ENCODE assay signal across 10 cellular contexts in the genomic region with DNA sequence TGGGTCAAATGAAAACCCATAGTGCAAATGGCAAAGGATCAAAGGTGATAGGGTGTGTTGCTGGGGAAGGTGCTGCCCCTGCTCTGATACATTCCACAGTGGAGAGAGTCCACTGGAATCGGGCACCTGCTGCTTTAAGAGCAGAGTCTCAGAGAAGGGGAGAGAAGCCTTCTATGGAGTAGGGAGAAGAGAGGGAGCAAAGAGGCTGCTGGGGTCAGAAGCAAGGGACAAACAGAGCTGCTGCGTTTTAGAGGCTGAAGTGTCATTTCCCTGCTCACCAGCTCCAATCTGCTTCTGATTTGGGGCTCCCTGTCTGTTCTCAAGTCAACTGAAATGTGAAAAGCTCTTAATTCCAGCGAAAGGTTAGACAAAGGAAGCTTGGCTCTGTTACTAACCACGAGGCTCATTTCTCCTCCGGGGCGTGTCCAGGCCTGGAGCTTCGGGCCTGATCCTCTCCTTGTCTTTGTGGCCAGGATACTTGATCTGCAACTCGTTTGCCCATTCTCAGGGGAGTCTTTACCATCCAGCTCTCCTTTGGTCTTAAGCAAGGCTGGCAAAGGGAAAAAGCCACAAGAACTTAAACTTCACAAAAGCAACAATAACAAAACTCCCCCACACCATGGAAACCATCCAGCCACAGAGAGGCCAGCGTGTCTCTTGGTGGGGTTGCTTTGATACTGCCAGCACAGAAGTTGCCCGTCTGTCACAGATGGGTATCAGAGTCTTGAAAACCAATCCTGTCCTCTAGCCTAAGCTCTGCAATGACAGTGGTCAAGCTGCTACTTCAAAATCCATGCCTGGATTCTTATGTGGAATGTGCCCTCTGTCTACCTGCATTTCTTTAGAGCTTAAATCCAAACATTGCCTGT.
DNase-seq lines count a peak whose midpoint lies in the region; ATAC-seq, FAIRE-seq and TF ChIP-seq lines count a peak whose summit lies in the region.
"Had no signal": no experiment of that assay in that cellular context is flagged by ENCODE, and none has a peak within 500 bp of the region (broad histone marks: within the 10 kb centered on the region; RNA-seq: fewer than 3 reads in every experiment).

No MANE protein-coding gene starts in this region.

- TF ChIP-seq EP300 in HepG2 (IDR thresholded peaks at IDR 0.05; ENCODE audit: low read depth in 2 of 2, low read length in 2 of 2) (no peak), HepG2 (CRISPR knock-in tag; IDR thresholded peaks at IDR 0.05; ENCODE audit: borderline replicate concordance) (no peak), tibial nerve (IDR thresholded peaks at IDR 0.05) (peak in 1 of 2 donors; percentile 17)

- no peak overlapping the region for H3K9ac ChIP-seq in HepG2 (ENCODE audit: insufficient read depth, low read depth, low read length)

- H3K4me3 ChIP-seq in bronchial epithelial cell (ENCODE audit: low read depth, low read length) (no peak overlapping the region), HepG2 (replicated peaks in 1 of 3; ENCODE audit: insufficient read depth in 1 of 3, low read depth in 2 of 3, low read length in 3 of 3) (no peak overlapping the region), tibial nerve (no peak overlapping the region)
- H3K4me3 ChIP-seq: SJCRH30 had no signal

- H3K4me1 ChIP-seq in HepG2 (ENCODE audit: insufficient read depth, low read length) (peaks cover 15% of the 10 kb centered on the region), tibial nerve (peaks cover 0 to 48% (median 2%) of the 10 kb centered on the region in 4 donors)
- H3K4me1 ChIP-seq: SJCRH30 had no signal

- no TSS peak for BruUV-seq in HepG2 (replicated peaks; lab: Mats Ljungman, UMichigan)

- peak; percentile 87 for ATAC-seq in HepG2
- ATAC-seq in GM18858 (IDR thresholded peaks at IDR 0.05; ENCODE audit: unreplicated experiment): no peak

- peak overlapping the region; percentile 15; the same call in 1 of the 2 replicates for H3K4me2 ChIP-seq in HepG2 (ENCODE audit: low read depth, low read length)

- H3K27me3 ChIP-seq in bronchial epithelial cell (ENCODE audit: control insufficient read depth, insufficient read depth, low read length) (no peaks in the 10 kb centered on the region), HepG2 (ENCODE audit: control insufficient read depth in 1 of 2, insufficient read depth in 2 of 2, low read length in 2 of 2) (no peaks in the 10 kb centered on the region), tibial nerve (no peaks in the 10 kb centered on the region)
- H3K27me3 ChIP-seq: SJCRH30 had no signal

- no peaks in the 10 kb centered on the region for H4K20me1 ChIP-seq in HepG2 (ENCODE audit: insufficient read depth, low read length)

- H3K9me3 ChIP-seq in HepG2 (ENCODE audit: low read length) (no peaks in the 10 kb centered on the region), tibial nerve (no peaks in the 10 kb centered on the region)
- H3K9me3 ChIP-seq: SJCRH30 had no signal

- in situ Hi-C loops in HepG2 (cut with HindIII; ENCODE audit: extremely low pct_ligation_motif_present, low pct_unique_long_range_greater_than_20kb): no loop called here

- no peak overlapping the region for H3K27ac ChIP-seq in HepG2 (ENCODE audit: extremely low read length, insufficient read depth, low read length)
- peak overlapping the region in 3 of 4 donors; percentile 60 to 72 (median 61) for H3K27ac ChIP-seq in tibial nerve
- H3K27ac ChIP-seq: SJCRH30 had no signal

- WGBS in HepG2 (ENCODE audit: low lambda C conversion rate): 77% methylated on average over 7 of the region's 10 CpGs
- WGBS in tibial nerve, 2 donors: 32 to 47% methylated on average over 10 of the region's 10 CpGs

- H3K36me3 ChIP-seq in bronchial epithelial cell (ENCODE audit: control insufficient read depth, insufficient read depth, low read length) (no peaks in the 10 kb centered on the region), HepG2 (replicated peaks in 1 of 2; ENCODE audit: control insufficient read depth in 1 of 2, insufficient read depth in 2 of 2, low read length in 2 of 2) (no peaks in the 10 kb centered on the region), tibial nerve (no peaks in the 10 kb centered on the region)
- H3K36me3 ChIP-seq: SJCRH30 had no signal

- no peak for TF ChIP-seq RAD21 in HepG2 (CRISPR knock-in tag; IDR thresholded peaks at IDR 0.05)

- DNase-seq in LHCN-M2 (ENCODE audit: low read depth) (peak; percentile 99), bronchial epithelial cell (ENCODE audit: low read depth) (peak; percentile 57), HepG2 (ENCODE audit: low spot score) (no peak), tibial nerve (ENCODE audit: low spot score in 2 of 2) (peak in 1 of 2 donors; percentile 25), NCI-H1694 treated with DMSO at 0.1 percent for 48 hours (lab: John Stamatoyannopoulos, UW) (no peak), mesenteric fat pad (ENCODE audit: low spot score) (no peak)
- DNase-seq: MV-4-11; stimulated activated CD4-positive, alpha-beta T cell treated with anti-CD3 and anti-CD28 coated beads, Interleukin-4, amount 100 ng/mL, for 4 hours had no signal

- POLR2A ChIA-PET in HepG2 (lab: Yijun Ruan, JAX): no interaction called here

- H2AFZ ChIP-seq in HepG2 (ENCODE audit: low read length): no peak overlapping the region

- TF ChIP-seq POLR2A in HepG2 (IDR thresholded peaks at IDR 0.05; ENCODE audit: insufficient read depth in 1 of 2, low read depth in 2 of 2, low read length in 2 of 2) (no peak), tibial nerve (IDR thresholded peaks at IDR 0.05) (no peak)

- no peak for TF ChIP-seq CTCF in bronchial epithelial cell (IDR thresholded peaks at IDR 0.05; ENCODE audit: insufficient read depth, low read length, severe bottlenecking)
- TF ChIP-seq CTCF in HepG2 (CRISPR knock-in tag; IDR thresholded peaks at IDR 0.05): no peak
- TF ChIP-seq CTCF in tibial nerve (IDR thresholded peaks at IDR 0.05): no peak

- CTCF ChIA-PET in HepG2 (lab: Yijun Ruan, JAX; ENCODE audit: low intra/inter-chr PET ratio, low total read pairs): no interaction called here

- FAIRE-seq in bronchial epithelial cell (lab: Jason Lieb, UNC): peak; percentile 7
- no peak for FAIRE-seq in HepG2 (lab: Jason Lieb, UNC)

- H3K79me2 ChIP-seq in HepG2 (ENCODE audit: insufficient read depth, low read length): no peaks in the 10 kb centered on the region

- intact Hi-C loops in HepG2 (cut with micrococcal nuclease; ENCODE audit: unreplicated experiment): no loop called here

TF ChIP-seq in HepG2, 621 proteins besides CTCF, POLR2A, EP300 and RAD21:
- TF ChIP-seq, protein P1, sequence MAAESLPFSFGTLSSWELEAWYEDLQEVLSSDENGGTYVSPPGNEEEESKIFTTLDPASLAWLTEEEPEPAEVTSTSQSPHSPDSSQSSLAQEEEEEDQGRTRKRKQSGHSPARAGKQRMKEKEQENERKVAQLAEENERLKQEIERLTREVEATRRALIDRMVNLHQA (CRISPR knock-in tag; IDR thresholded peaks at IDR 0.05): no peak
- 0 out of 2 replicates have a peak, but pooled peaks have one; percentile 32 for TF ChIP-seq HNF4A (CRISPR knock-in tag; IDR thresholded peaks at IDR 0.05)
- peak; percentile 52 for TF ChIP-seq TEAD3 (CRISPR knock-in tag; optimal IDR thresholded peaks at IDR 0.05; ENCODE audit: borderline replicate concordance)

Comparison
In these comparisons a context has a peak if more than half of its experiments do, and no peak if none do; other contexts are left out.
1. DNase-seq: peak in LHCN-M2 (single experiment) and bronchial epithelial cell (single experiment); none in HepG2 (single experiment), NCI-H1694 treated with DMSO at 0.1 percent for 48 hours (single experiment) and mesenteric fat pad (single experiment).